8 cellular contexts compared by ENCODE assay signal in the genomic region with DNA sequence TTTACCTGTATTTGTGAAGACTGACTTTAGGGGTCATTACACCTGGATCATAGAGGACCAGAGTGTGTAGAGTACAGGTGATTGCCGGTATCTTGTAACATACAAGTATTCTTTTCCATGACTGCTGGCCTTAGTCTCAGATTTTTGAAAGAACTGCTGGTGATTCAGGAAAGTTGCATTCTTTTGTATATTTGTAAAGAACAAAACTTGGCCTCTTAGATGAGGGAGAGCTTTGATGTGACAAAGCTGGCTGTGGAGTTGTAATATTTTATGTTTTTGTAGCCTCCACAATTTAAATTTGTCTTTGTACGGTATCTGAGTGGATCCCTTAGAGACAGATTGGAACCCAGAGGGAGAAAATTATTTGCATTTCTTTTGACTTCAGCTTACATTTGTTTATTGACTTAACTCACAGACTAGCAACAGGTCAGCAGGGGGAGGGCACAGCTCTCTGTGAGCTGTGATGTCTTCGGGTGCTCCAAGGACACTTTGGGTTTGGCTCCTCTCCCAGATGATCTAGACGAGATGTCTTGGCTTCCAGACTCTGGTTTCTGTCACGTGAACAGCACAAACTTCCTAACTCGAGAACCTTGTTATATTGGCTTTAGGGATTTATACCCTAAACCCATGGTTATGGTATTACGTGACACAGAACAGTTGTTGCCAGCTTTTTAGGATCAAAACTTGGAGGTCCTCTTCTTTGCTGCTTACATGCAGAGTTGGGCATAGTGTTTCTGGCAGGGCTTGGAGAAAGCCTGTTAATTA.
A peak's percentile ranks its signal among the peaks of the same experiment; 100 is the strongest.
DNase-seq lines count a peak whose midpoint lies in the region; ATAC-seq lines count a peak whose summit lies in the region.

No MANE protein-coding gene starts in this region.

- WGBS in adipose tissue, 3 donors, result 21 to 33% (median 33%) methylated on average over 7 of the region's 7 CpGs

- H3K27ac ChIP-seq in adipose tissue (ENCODE audit: low read depth, low read length) (peak overlapping the region; percentile 25), temporal lobe (ENCODE audit: low read depth, low read length) (peak overlapping the region; percentile 37)

- ATAC-seq in HG03135 (IDR thresholded peaks at IDR 0.05; ENCODE audit: unreplicated experiment), result peak; percentile 22
- ATAC-seq in GM21367 (IDR thresholded peaks at IDR 0.05; ENCODE audit: unreplicated experiment), result no peak

- DNase-seq in hepatic stellate cell (ENCODE audit: low spot score) (peak; percentile 65), SHP77 treated with DMSO at 0.1 percent for 48 hours (lab: John Stamatoyannopoulos, UW) (no peak), NCI-H187 (lab: John Stamatoyannopoulos, UW) (no peak)
- DNase-seq in activated CD4-positive, alpha-beta T cell treated with anti-CD3 and anti-CD28 coated beads, Interleukin-2, amount 50 U/mL, for 1 hour, result no peak
